ENCODE assay signal across 25 cellular contexts in genomic region chr3:143138948-143139347, GRCh38.
"Had no signal": no experiment of that assay in that cellular context is flagged by ENCODE, and none has a peak within 500 bp of the region (broad histone marks: within the 10 kb centered on the region; RNA-seq: fewer than 3 reads in every experiment).

No MANE protein-coding gene starts in this region.

- H3K4me3 Mint-ChIP-seq: activated CD4-positive, alpha-beta memory T cell treated with anti-CD3 and anti-CD28 coated beads, Interleukin-2, amount 10 ng/mL, durations not matched to agents 7 days and 5 days; activated CD4-positive, alpha-beta T cell treated with anti-CD3 and anti-CD28 coated beads for 36 hours; activated naive CD4-positive, alpha-beta T cell treated with anti-CD3 and anti-CD28 coated beads for 36 hours; activated naive CD8-positive, alpha-beta T cell; activated T-helper 17 cell treated with anti-CD3 and anti-CD28 coated beads, Interleukin-2, amount 50 U/mL, for 72 hours; IgD-negative memory B cell; T-cell had no signal

- H3K36me3 Mint-ChIP-seq: activated naive CD8-positive, alpha-beta T cell; IgD-negative memory B cell; T-cell had no signal

- H3K27me3 ChIP-seq: brain microvascular endothelial cell, cardiac muscle cell had no signal

- H3K9ac ChIP-seq: KMS-11 had no signal

- H2AFZ ChIP-seq: PC-9 had no signal

- DNase-seq: activated CD4-positive, alpha-beta memory T cell treated with anti-CD3 and anti-CD28 coated beads, Interleukin-2, amount 10 ng/mL, durations not matched to agents 7 days and 5 days; activated CD4-positive, alpha-beta T cell treated with anti-CD3 and anti-CD28 coated beads for 36 hours; activated CD4-positive, alpha-beta T cell treated with anti-CD3 and anti-CD28 coated beads, Interleukin-2, amount 50 U/mL, for 1 hour; activated CD4-positive, CD25-positive, alpha-beta regulatory T cell; activated gamma-delta T cell; activated naive CD4-positive, alpha-beta T cell treated with anti-CD3 and anti-CD28 coated beads for 36 hours; activated T-cell treated with anti-CD3 and anti-CD28 coated beads for 4 hours; activated T-cell treated with anti-CD3 and anti-CD28 coated beads, Interleukin-2, amount 50 U/mL, for 48 hours; amygdala; brain microvascular endothelial cell; NCI-H1092; NCI-H1417; NCI-H1930; NCI-H510A treated with DMSO at 0.1 percent for 48 hours; PC-9; SHP77 treated with DMSO at 0.1 percent for 48 hours; T-cell; T-helper 2 cell; T1000 had no signal

- H3K27ac Mint-ChIP-seq: activated CD4-positive, alpha-beta memory T cell treated with anti-CD3 and anti-CD28 coated beads, Interleukin-2, amount 10 ng/mL, durations not matched to agents 7 days and 5 days; activated CD4-positive, alpha-beta T cell treated with anti-CD3 and anti-CD28 coated beads for 36 hours; activated naive CD4-positive, alpha-beta T cell treated with anti-CD3 and anti-CD28 coated beads for 36 hours; activated naive CD8-positive, alpha-beta T cell; activated T-helper 17 cell treated with anti-CD3 and anti-CD28 coated beads, Interleukin-2, amount 50 U/mL, for 72 hours; IgD-negative memory B cell; T-cell had no signal

- H3K4me2 ChIP-seq: KMS-11, PC-9 had no signal

- H3K4me3 ChIP-seq: cardiac muscle cell, PC-9 had no signal

- H3K36me3 ChIP-seq: brain microvascular endothelial cell, cardiac muscle cell had no signal

- H3K9me3 Mint-ChIP-seq: activated CD4-positive, alpha-beta memory T cell treated with anti-CD3 and anti-CD28 coated beads, Interleukin-2, amount 10 ng/mL, durations not matched to agents 7 days and 5 days; activated naive CD4-positive, alpha-beta T cell treated with anti-CD3 and anti-CD28 coated beads for 36 hours; activated T-helper 17 cell treated with anti-CD3 and anti-CD28 coated beads, Interleukin-2, amount 50 U/mL, for 72 hours; IgD-negative memory B cell; T-cell had no signal

- H3K27ac ChIP-seq: brain microvascular endothelial cell, cardiac muscle cell, KMS-11, PC-9, VCaP had no signal

- H3K4me1 Mint-ChIP-seq: activated CD4-positive, alpha-beta memory T cell treated with anti-CD3 and anti-CD28 coated beads, Interleukin-2, amount 10 ng/mL, durations not matched to agents 7 days and 5 days; activated T-helper 17 cell treated with anti-CD3 and anti-CD28 coated beads, Interleukin-2, amount 50 U/mL, for 72 hours; IgD-negative memory B cell had no signal

- H3K27me3 Mint-ChIP-seq: activated CD4-positive, alpha-beta T cell treated with anti-CD3 and anti-CD28 coated beads for 36 hours; activated naive CD8-positive, alpha-beta T cell; activated T-helper 17 cell treated with anti-CD3 and anti-CD28 coated beads, Interleukin-2, amount 50 U/mL, for 72 hours; IgD-negative memory B cell; T-cell had no signal

- ATAC-seq: activated CD4-positive, alpha-beta T cell treated with anti-CD3 and anti-CD28 coated beads for 36 hours; activated T-helper 17 cell treated with anti-CD3 and anti-CD28 coated beads, Interleukin-2, amount 50 U/mL, for 72 hours; T-cell had no signal
